2 cellular contexts compared by ENCODE assay signal in genomic region chr17:2380225-2380922, GRCh38.
TF ChIP-seq lines count a peak whose summit lies in the region.

No MANE protein-coding gene starts in this region.

TF ChIP-seq in HEK293, 187 proteins besides CTCF, POLR2A, EP300 and RAD21:
- TF ChIP-seq FEZF1 (tag by site-specific recombination; IDR thresholded peaks at IDR 0.05) (no peak), ZSCAN16 (tag by site-specific recombination; IDR thresholded peaks at IDR 0.05) (no peak), ZNF266 (tag by site-specific recombination; IDR thresholded peaks at IDR 0.05; ENCODE audit: low read depth) (no peak), ZBTB48 (tag by site-specific recombination; IDR thresholded peaks at IDR 0.05) (no peak), ZSCAN30 (tag by site-specific recombination; IDR thresholded peaks at IDR 0.05) (no peak), YY2 (tag by site-specific recombination; IDR thresholded peaks at IDR 0.05) (no peak), ZNF600 (tag by site-specific recombination; IDR thresholded peaks at IDR 0.05) (0 out of 2 replicates have a peak, but pooled peaks have one; percentile 27), BCL11A (tag by site-specific recombination; IDR thresholded peaks at IDR 0.05; ENCODE audit: low read depth) (no peak), ZNF211 (tag by site-specific recombination; IDR thresholded peaks at IDR 0.05; ENCODE audit: low read depth) (no peak)

TF ChIP-seq in K562, 482 proteins besides CTCF, POLR2A, EP300 and RAD21:
- TF ChIP-seq POLR2G (IDR thresholded peaks at IDR 0.05; ENCODE audit: low read depth, low read length) (peak; percentile 33; the same call in 1 of the 2 replicates), GATAD2A (IDR thresholded peaks at IDR 0.05) (no peak)
